Comparison of ENCODE assay signal across 1 cellular context in genomic region chr14:50957296-50957695, GRCh38.
A peak's percentile ranks its signal among the peaks of the same experiment; 100 is the strongest.
TF ChIP-seq lines count a peak whose summit lies in the region.

No MANE protein-coding gene starts in this region.

TF ChIP-seq in IMR-90, 13 proteins besides CTCF, POLR2A, EP300 and RAD21:
- TF ChIP-seq CEBPB (IDR thresholded peaks at IDR 0.05; ENCODE audit: low read depth, low read length) (no peak), BHLHE40 (IDR thresholded peaks at IDR 0.05; ENCODE audit: low read depth, low read length) (no peak), MXI1 (IDR thresholded peaks at IDR 0.05; ENCODE audit: borderline replicate concordance, low read depth, low read length) (no peak), FOS (IDR thresholded peaks at IDR 0.05; ENCODE audit: low read depth, low read length) (peak; percentile 63; the same call in 1 of the 2 replicates)
